1 cellular context compared by ENCODE assay signal in the genomic region with DNA sequence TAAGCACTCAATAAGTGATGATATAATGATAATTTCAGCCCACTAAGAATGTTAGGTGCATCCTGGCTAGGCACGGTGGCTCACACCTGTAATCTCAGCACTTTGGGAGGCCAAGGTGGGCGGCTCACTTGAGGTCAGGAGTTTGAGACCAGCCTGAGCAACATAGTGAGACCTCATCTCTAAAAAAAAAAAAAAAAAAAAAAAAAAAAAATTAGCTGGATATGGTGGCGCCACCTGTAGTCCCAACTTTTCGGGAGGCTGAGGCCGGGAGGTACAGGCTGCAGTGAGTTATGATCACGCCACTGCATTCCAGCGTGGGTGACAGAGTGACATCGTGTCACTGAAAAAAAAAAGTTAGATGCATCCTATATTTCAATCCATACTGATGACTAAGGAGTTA.
TF ChIP-seq lines count a peak whose summit lies in the region.

No MANE protein-coding gene starts in this region.

TF ChIP-seq in HepG2, 621 proteins besides CTCF, POLR2A, EP300 and RAD21:
- 0 out of 2 replicates have a peak, but pooled peaks have one; percentile 3 for TF ChIP-seq STAG1 (CRISPR knock-in tag; IDR thresholded peaks at IDR 0.05)
- TF ChIP-seq, protein P1, sequence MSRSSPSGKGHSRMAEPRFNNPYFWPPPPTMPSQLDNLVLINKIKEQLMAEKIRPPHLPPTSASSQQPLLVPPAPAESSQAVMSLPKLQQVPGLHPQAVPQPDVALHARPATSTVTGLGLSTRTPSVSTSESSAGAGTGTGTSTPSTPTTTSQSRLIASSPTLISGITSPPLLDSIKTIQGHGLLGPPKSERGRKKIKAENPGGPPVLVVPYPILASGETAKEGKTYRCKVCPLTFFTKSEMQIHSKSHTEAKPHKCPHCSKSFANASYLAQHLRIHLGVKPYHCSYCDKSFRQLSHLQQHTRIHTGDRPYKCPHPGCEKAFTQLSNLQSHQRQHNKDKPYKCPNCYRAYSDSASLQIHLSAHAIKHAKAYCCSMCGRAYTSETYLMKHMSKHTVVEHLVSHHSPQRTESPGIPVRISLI (CRISPR knock-in tag; IDR thresholded peaks at IDR 0.05; ENCODE audit: borderline replicate concordance) = peak; percentile 88
